Comparison of ENCODE assay signal across 9 cellular contexts in the genomic region with DNA sequence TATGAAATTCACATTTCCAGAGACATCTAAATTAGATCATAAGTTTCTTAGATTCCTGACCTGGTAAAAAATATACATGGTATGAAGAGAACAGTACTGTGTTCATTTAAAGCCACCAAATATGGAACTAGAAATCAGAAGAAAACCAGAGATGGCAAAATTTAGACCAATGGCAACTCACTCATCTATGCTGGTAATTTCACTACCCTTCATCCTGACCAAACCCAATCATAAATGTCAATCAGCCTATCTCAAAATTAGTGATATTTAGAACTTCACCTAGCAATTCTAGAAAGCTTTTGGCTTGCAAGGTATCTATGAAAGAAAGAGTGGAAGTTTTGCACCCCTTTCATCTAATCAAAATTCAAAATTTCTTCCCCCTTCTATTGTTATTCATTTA.
DNase-seq lines count a peak whose midpoint lies in the region; ATAC-seq and TF ChIP-seq lines count a peak whose summit lies in the region.
"Had no signal": no experiment of that assay in that cellular context is flagged by ENCODE, and none has a peak within 500 bp of the region (broad histone marks: within the 10 kb centered on the region; RNA-seq: fewer than 3 reads in every experiment).

No MANE protein-coding gene starts in this region.

- no peak for TF ChIP-seq POLR2A in GM18505 (IDR thresholded peaks at IDR 0.05; ENCODE audit: borderline replicate concordance, extremely low read depth, insufficient read depth, insufficient read length)

- H3K4me3 Mint-ChIP-seq in immature natural killer cell = peak overlapping the region; percentile 40 to 77 (median 67)

- DNase-seq in immature natural killer cell (no peak), dermis blood vessel endothelial cell (no peak), NCI-H510A (lab: John Stamatoyannopoulos, UW) (no peak), kidney glomerular epithelial cell (lab: John Stamatoyannopoulos, UW) (no peak), head of caudate nucleus (no peak)
- DNase-seq: NCI-H146 had no signal

- peak; percentile 3 for ATAC-seq in GM18505 (IDR thresholded peaks at IDR 0.05; ENCODE audit: unreplicated experiment)
- ATAC-seq in GM21717 (IDR thresholded peaks at IDR 0.05; ENCODE audit: unreplicated experiment) = peak; percentile 26
- ATAC-seq in HG03558 (IDR thresholded peaks at IDR 0.05; ENCODE audit: extremely low read depth, unreplicated experiment) = peak; percentile 24

- peaks cover 32 to 49% of the 10 kb centered on the region in 2 donors for H3K4me1 Mint-ChIP-seq in immature natural killer cell

- peaks cover 3 to 9% (median 6%) of the 10 kb centered on the region in 3 donors for H3K27me3 Mint-ChIP-seq in immature natural killer cell (ENCODE audit: low read depth in 3 of 3)

- intact Hi-C loops in head of caudate nucleus (cut with DNase I) = no loop called here

- peaks cover 0 to 6% (median 0%) of the 10 kb centered on the region in 6 donors for H3K9me3 Mint-ChIP-seq in immature natural killer cell

- peak overlapping the region; percentile 79 to 97 (median 88) for H3K27ac Mint-ChIP-seq in immature natural killer cell

- peaks cover 6 to 15% (median 10%) of the 10 kb centered on the region in 3 donors for H3K36me3 Mint-ChIP-seq in immature natural killer cell
